9 cellular contexts compared by ENCODE assay signal in genomic region chr2:47336259-47337238, GRCh38. TPM values are rescaled to one million over a fixed set of nuclear protein-coding genes. Genes with fewer than 3 reads are reported as not detected.
DNase-seq lines count a peak whose midpoint lies in the region; ATAC-seq and TF ChIP-seq lines count a peak whose summit lies in the region.
"Had no signal": no experiment of that assay in that cellular context is flagged by ENCODE, and none has a peak within 500 bp of the region (broad histone marks: within the 10 kb centered on the region; RNA-seq: fewer than 3 reads in every experiment).

No MANE protein-coding gene starts in this region.

- no peaks in the 10 kb centered on the region for H3K36me3 Mint-ChIP-seq in stimulated activated naive CD8-positive, alpha-beta T cell treated with anti-CD3 and anti-CD28 coated beads, Interleukin-15, Interleukin-2, amounts not matched to agents 100 ng/mL and 50 ng/mL, for 24 hours (ENCODE audit: low read depth)
- H3K36me3 Mint-ChIP-seq in glutamatergic neuron (ENCODE audit: unreplicated experiment): no peaks in the 10 kb centered on the region

- peaks cover 4% of the 10 kb centered on the region for H3K27me3 Mint-ChIP-seq in stimulated activated naive CD8-positive, alpha-beta T cell treated with anti-CD3 and anti-CD28 coated beads, Interleukin-15, Interleukin-2, amounts not matched to agents 100 ng/mL and 50 ng/mL, for 24 hours
- peaks cover 11% of the 10 kb centered on the region for H3K27me3 Mint-ChIP-seq in stimulated activated naive CD8-positive, alpha-beta T cell treated with anti-CD3 and anti-CD28 coated beads, Interleukin-15, amount 100 ng/mL, for 72 hours
- H3K27me3 Mint-ChIP-seq in glutamatergic neuron (ENCODE audit: unreplicated experiment): no peaks in the 10 kb centered on the region

- no peak for DNase-seq in stimulated activated naive CD8-positive, alpha-beta T cell treated with anti-CD3 and anti-CD28 coated beads, Interleukin-15, amount 100 ng/mL, for 72 hours
- peak; percentile 78 to 87 for DNase-seq in NOMO-1 (lab: John Stamatoyannopoulos, UW; ENCODE audit: unreplicated experiment in 2 of 2)
- DNase-seq in glutamatergic neuron: no peak
- no peak for DNase-seq in stimulated activated CD4-positive, alpha-beta T cell treated with anti-CD3 and anti-CD28 coated beads, Interleukin-15, amount 100 ng/mL, for 24 hours
- DNase-seq in AG08395 (ENCODE audit: low spot score): no peak
- no peak for DNase-seq in stimulated activated naive CD4-positive, alpha-beta T cell treated with Interleukin-2 at 50 U/mL for 16 hours (lab: John Stamatoyannopoulos, UW)

- H3K27ac Mint-ChIP-seq in stimulated activated naive CD8-positive, alpha-beta T cell treated with anti-CD3 and anti-CD28 coated beads, Interleukin-15, Interleukin-2, amounts not matched to agents 100 ng/mL and 50 ng/mL, for 24 hours: peak overlapping the region; percentile 23
- H3K27ac Mint-ChIP-seq in stimulated activated naive CD8-positive, alpha-beta T cell treated with anti-CD3 and anti-CD28 coated beads, Interleukin-15, amount 100 ng/mL, for 72 hours: peak overlapping the region in 1 of 2 donors; percentile 89
- peak overlapping the region; percentile 28 for H3K27ac Mint-ChIP-seq in glutamatergic neuron (ENCODE audit: unreplicated experiment)

- no peak overlapping the region for H3K4me3 Mint-ChIP-seq in stimulated activated naive CD8-positive, alpha-beta T cell treated with anti-CD3 and anti-CD28 coated beads, Interleukin-15, Interleukin-2, amounts not matched to agents 100 ng/mL and 50 ng/mL, for 24 hours
- no peak overlapping the region for H3K4me3 Mint-ChIP-seq in stimulated activated naive CD8-positive, alpha-beta T cell treated with anti-CD3 and anti-CD28 coated beads, Interleukin-15, amount 100 ng/mL, for 72 hours
- no peak overlapping the region for H3K4me3 Mint-ChIP-seq in glutamatergic neuron (ENCODE audit: unreplicated experiment)

- ATAC-seq in stimulated activated naive CD8-positive, alpha-beta T cell treated with anti-CD3 and anti-CD28 coated beads, Interleukin-15, amount 100 ng/mL, for 72 hours: no peak
- no peak for ATAC-seq in GM21619 (IDR thresholded peaks at IDR 0.05; ENCODE audit: unreplicated experiment)

- no peaks in the 10 kb centered on the region for H3K9me3 Mint-ChIP-seq in stimulated activated naive CD8-positive, alpha-beta T cell treated with anti-CD3 and anti-CD28 coated beads, Interleukin-15, Interleukin-2, amounts not matched to agents 100 ng/mL and 50 ng/mL, for 24 hours
- no peaks in the 10 kb centered on the region for H3K9me3 Mint-ChIP-seq in stimulated activated naive CD8-positive, alpha-beta T cell treated with anti-CD3 and anti-CD28 coated beads, Interleukin-15, amount 100 ng/mL, for 72 hours
- H3K9me3 Mint-ChIP-seq in glutamatergic neuron (ENCODE audit: unreplicated experiment): no peaks in the 10 kb centered on the region

- TF ChIP-seq CTCF in glutamatergic neuron (IDR thresholded peaks at IDR 0.05; ENCODE audit: partially characterized antibody, unreplicated experiment): no peak

- peaks cover 7% of the 10 kb centered on the region for H3K4me1 Mint-ChIP-seq in stimulated activated naive CD8-positive, alpha-beta T cell treated with anti-CD3 and anti-CD28 coated beads, Interleukin-15, Interleukin-2, amounts not matched to agents 100 ng/mL and 50 ng/mL, for 24 hours (ENCODE audit: low read depth)
- peaks cover 6% of the 10 kb centered on the region for H3K4me1 Mint-ChIP-seq in stimulated activated naive CD8-positive, alpha-beta T cell treated with anti-CD3 and anti-CD28 coated beads, Interleukin-15, amount 100 ng/mL, for 72 hours
- H3K4me1 Mint-ChIP-seq in glutamatergic neuron (ENCODE audit: low read depth, unreplicated experiment): no peaks in the 10 kb centered on the region

RNA-seq across cellular contexts. Expression of gene EPCAM, which starts 32.6 kb away (rescaled TPM):
- total RNA-seq in glutamatergic neuron (ENCODE audit: unreplicated experiment): 5.3 TPM
- total RNA-seq: ascending aorta had no signal

Comparison
In these comparisons a context has a peak if more than half of its experiments do, and no peak if none do; other contexts are left out.
1. DNase-seq: peak in NOMO-1 (2 of 2); none in stimulated activated naive CD8-positive, alpha-beta T cell treated with anti-CD3 and anti-CD28 coated beads, Interleukin-15, amount 100 ng/mL, for 72 hours (0 of 2), glutamatergic neuron (single experiment), stimulated activated CD4-positive, alpha-beta T cell treated with anti-CD3 and anti-CD28 coated beads, Interleukin-15, amount 100 ng/mL, for 24 hours (single experiment), AG08395 (single experiment) and stimulated activated naive CD4-positive, alpha-beta T cell treated with Interleukin-2 at 50 U/mL for 16 hours (single experiment).